ENCODE assay signal across 1 cellular context in the genomic region with DNA sequence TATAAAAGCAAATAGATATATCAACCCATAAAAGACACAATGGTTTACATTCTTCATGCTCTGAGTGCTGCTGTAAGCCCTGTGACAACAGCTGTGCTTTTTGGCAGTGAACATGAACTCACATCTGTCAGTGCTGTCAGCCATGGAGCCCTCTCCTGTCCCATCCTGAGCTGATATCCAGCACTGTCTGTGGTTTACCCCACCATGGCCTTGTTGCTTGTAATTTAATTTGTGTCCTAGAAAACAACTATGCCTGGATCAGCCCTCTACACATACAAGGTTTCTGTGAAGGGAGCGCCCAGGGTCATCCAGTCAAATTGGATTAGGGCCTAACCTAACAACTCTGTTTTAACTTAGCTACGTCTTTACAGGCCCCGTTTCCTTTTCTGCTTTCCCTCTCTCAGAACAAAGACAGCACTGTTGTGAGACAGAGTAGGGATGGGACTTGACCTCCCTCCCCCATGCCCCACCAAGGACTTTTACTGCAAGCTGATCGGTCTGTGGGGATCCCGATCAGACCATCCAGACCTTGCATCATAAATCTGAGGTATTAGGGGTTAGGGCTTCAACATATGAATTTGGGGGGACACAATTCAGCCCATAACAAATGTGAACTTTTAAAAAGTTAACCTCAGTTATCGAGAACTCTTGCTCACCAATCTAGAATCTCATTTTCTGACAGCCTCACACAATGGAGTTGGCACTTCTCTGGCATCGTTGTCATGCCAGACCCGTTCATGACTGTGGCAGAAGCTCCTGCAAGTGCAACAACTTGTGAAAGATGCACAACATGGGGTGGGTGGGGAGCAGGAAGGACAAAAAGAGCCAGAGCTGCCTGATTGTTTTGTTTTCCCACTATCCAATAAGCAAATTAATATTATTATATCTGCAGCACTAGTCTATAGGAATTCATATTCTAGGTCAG.
A peak's percentile ranks its signal among the peaks of the same experiment; 100 is the strongest.
TF ChIP-seq lines count a peak whose summit lies in the region.

No MANE protein-coding gene starts in this region.

TF ChIP-seq in HepG2, 621 proteins besides CTCF, POLR2A, EP300 and RAD21 (continued from another document and continues in another):
- TF ChIP-seq AKNA (CRISPR knock-in tag; IDR thresholded peaks at IDR 0.05; ENCODE audit: borderline replicate concordance): no peak
- TF ChIP-seq MED1 (CRISPR knock-in tag; IDR thresholded peaks at IDR 0.05): peak; percentile 61
- no peak for TF ChIP-seq HNRNPL (IDR thresholded peaks at IDR 0.05; ENCODE audit: low read depth, low read length)
- TF ChIP-seq, protein P1, sequence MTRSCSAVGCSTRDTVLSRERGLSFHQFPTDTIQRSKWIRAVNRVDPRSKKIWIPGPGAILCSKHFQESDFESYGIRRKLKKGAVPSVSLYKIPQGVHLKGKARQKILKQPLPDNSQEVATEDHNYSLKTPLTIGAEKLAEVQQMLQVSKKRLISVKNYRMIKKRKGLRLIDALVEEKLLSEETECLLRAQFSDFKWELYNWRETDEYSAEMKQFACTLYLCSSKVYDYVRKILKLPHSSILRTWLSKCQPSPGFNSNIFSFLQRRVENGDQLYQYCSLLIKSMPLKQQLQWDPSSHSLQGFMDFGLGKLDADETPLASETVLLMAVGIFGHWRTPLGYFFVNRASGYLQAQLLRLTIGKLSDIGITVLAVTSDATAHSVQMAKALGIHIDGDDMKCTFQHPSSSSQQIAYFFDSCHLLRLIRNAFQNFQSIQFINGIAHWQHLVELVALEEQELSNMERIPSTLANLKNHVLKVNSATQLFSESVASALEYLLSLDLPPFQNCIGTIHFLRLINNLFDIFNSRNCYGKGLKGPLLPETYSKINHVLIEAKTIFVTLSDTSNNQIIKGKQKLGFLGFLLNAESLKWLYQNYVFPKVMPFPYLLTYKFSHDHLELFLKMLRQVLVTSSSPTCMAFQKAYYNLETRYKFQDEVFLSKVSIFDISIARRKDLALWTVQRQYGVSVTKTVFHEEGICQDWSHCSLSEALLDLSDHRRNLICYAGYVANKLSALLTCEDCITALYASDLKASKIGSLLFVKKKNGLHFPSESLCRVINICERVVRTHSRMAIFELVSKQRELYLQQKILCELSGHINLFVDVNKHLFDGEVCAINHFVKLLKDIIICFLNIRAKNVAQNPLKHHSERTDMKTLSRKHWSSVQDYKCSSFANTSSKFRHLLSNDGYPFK (CRISPR knock-in tag; IDR thresholded peaks at IDR 0.05; ENCODE audit: borderline replicate concordance): no peak
- no peak for TF ChIP-seq TBX3 (IDR thresholded peaks at IDR 0.05; ENCODE audit: borderline replicate concordance)
- TF ChIP-seq ZNF784 (CRISPR knock-in tag; IDR thresholded peaks at IDR 0.05; ENCODE audit: borderline replicate concordance): 0 out of 2 replicates have a peak, but pooled peaks have one; percentile 13
- TF ChIP-seq ZNF354B (CRISPR knock-in tag; IDR thresholded peaks at IDR 0.05): no peak
- no peak for TF ChIP-seq HNRNPLL (IDR thresholded peaks at IDR 0.05; ENCODE audit: low read depth, low read length, poor library complexity, severe bottlenecking)
- TF ChIP-seq GPBP1L1 (CRISPR knock-in tag; IDR thresholded peaks at IDR 0.05): no peak
- TF ChIP-seq POLR2AphosphoS2 (IDR thresholded peaks at IDR 0.05; ENCODE audit: low read depth, low read length): no peak
- no peak for TF ChIP-seq SMYD3 (CRISPR knock-in tag; IDR thresholded peaks at IDR 0.05)
- no peak; the same call in 1 of the 2 replicates for TF ChIP-seq ZNF501 (CRISPR knock-in tag; IDR thresholded peaks at IDR 0.05)
- TF ChIP-seq EHMT2 (IDR thresholded peaks at IDR 0.05; ENCODE audit: borderline replicate concordance, low read depth, low read length): no peak; the same call in 1 of the 2 replicates
- TF ChIP-seq NAIF1 (CRISPR knock-in tag; IDR thresholded peaks at IDR 0.05; ENCODE audit: borderline replicate concordance): 0 out of 2 replicates have a peak, but pooled peaks have one; percentile 30
- TF ChIP-seq CC2D1A (CRISPR knock-in tag; IDR thresholded peaks at IDR 0.05): no peak
- no peak for TF ChIP-seq TBL1XR1 (IDR thresholded peaks at IDR 0.05; ENCODE audit: borderline replicate concordance, low read length, partially characterized antibody)
- no peak for TF ChIP-seq JUND (CRISPR knock-in tag; IDR thresholded peaks at IDR 0.05)
- TF ChIP-seq TCF7 (IDR thresholded peaks at IDR 0.05; ENCODE audit: low read depth): no peak
- no peak for TF ChIP-seq PHF20 (CRISPR knock-in tag; IDR thresholded peaks at IDR 0.05)
- TF ChIP-seq ZFX (CRISPR knock-in tag; IDR thresholded peaks at IDR 0.05; ENCODE audit: low read depth): peak; percentile 78
- TF ChIP-seq ZNF879 (CRISPR knock-in tag; IDR thresholded peaks at IDR 0.05): no peak
- TF ChIP-seq ZNF891 (CRISPR knock-in tag; IDR thresholded peaks at IDR 0.05): no peak
- TF ChIP-seq SATB2 (CRISPR knock-in tag; IDR thresholded peaks at IDR 0.05): no peak
- no peak for TF ChIP-seq ZNF616 (CRISPR knock-in tag; IDR thresholded peaks at IDR 0.05; ENCODE audit: low read depth)
- no peak for TF ChIP-seq ZNF335 (CRISPR knock-in tag; IDR thresholded peaks at IDR 0.05)
- TF ChIP-seq ZNF484 (CRISPR knock-in tag; IDR thresholded peaks at IDR 0.05; ENCODE audit: borderline replicate concordance, low read depth): no peak
- no peak for TF ChIP-seq HNRNPK (IDR thresholded peaks at IDR 0.05; ENCODE audit: low read depth, low read length, poor library complexity, severe bottlenecking)
- TF ChIP-seq HIVEP1 (CRISPR knock-in tag; IDR thresholded peaks at IDR 0.05): no peak
- TF ChIP-seq ZKSCAN1 (IDR thresholded peaks at IDR 0.05; ENCODE audit: low read length): no peak
- TF ChIP-seq ZNF619 (CRISPR knock-in tag; IDR thresholded peaks at IDR 0.05): no peak
- TF ChIP-seq TFAP4 (IDR thresholded peaks at IDR 0.05; ENCODE audit: borderline replicate concordance, low read depth): no peak; the same call in 1 of the 2 replicates
- TF ChIP-seq, protein P2, sequence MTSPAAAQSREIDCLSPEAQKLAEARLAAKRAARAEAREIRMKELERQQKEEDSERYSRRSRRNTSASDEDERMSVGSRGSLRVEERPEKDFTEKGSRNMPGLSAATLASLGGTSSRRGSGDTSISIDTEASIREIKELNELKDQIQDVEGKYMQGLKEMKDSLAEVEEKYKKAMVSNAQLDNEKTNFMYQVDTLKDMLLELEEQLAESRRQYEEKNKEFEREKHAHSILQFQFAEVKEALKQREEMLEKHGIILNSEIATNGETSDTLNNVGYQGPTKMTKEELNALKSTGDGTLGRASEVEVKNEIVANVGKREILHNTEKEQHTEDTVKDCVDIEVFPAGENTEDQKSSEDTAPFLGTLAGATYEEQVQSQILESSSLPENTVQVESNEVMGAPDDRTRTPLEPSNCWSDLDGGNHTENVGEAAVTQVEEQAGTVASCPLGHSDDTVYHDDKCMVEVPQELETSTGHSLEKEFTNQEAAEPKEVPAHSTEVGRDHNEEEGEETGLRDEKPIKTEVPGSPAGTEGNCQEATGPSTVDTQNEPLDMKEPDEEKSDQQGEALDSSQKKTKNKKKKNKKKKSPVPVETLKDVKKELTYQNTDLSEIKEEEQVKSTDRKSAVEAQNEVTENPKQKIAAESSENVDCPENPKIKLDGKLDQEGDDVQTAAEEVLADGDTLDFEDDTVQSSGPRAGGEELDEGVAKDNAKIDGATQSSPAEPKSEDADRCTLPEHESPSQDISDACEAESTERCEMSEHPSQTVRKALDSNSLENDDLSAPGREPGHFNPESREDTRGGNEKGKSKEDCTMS (CRISPR knock-in tag; conservative IDR thresholded peaks at IDR 0.05): no peak
- no peak for TF ChIP-seq ZNF672 (CRISPR knock-in tag; IDR thresholded peaks at IDR 0.05)
- no peak for TF ChIP-seq KLF12 (CRISPR knock-in tag; IDR thresholded peaks at IDR 0.05; ENCODE audit: borderline replicate concordance)
- TF ChIP-seq ZNF496 (CRISPR knock-in tag; IDR thresholded peaks at IDR 0.05; ENCODE audit: insufficient replicate concordance): no peak
- TF ChIP-seq CBFB (CRISPR knock-in tag; IDR thresholded peaks at IDR 0.05): no peak
- no peak for TF ChIP-seq ZNF83 (CRISPR knock-in tag; IDR thresholded peaks at IDR 0.05; ENCODE audit: borderline replicate concordance)
- TF ChIP-seq GMEB1 (CRISPR knock-in tag; IDR thresholded peaks at IDR 0.05; ENCODE audit: borderline replicate concordance): no peak; the same call in 1 of the 2 replicates
- no peak for TF ChIP-seq ZNF543 (CRISPR knock-in tag; IDR thresholded peaks at IDR 0.05)
- no peak for TF ChIP-seq PCBP1 (IDR thresholded peaks at IDR 0.05; ENCODE audit: borderline replicate concordance, low read depth, low read length)
- peak; percentile 62; the same call in 1 of the 2 replicates for TF ChIP-seq HMG20A (CRISPR knock-in tag; IDR thresholded peaks at IDR 0.05; ENCODE audit: borderline replicate concordance)
